ENCODE assay signal across 1 cellular context in the genomic region with DNA sequence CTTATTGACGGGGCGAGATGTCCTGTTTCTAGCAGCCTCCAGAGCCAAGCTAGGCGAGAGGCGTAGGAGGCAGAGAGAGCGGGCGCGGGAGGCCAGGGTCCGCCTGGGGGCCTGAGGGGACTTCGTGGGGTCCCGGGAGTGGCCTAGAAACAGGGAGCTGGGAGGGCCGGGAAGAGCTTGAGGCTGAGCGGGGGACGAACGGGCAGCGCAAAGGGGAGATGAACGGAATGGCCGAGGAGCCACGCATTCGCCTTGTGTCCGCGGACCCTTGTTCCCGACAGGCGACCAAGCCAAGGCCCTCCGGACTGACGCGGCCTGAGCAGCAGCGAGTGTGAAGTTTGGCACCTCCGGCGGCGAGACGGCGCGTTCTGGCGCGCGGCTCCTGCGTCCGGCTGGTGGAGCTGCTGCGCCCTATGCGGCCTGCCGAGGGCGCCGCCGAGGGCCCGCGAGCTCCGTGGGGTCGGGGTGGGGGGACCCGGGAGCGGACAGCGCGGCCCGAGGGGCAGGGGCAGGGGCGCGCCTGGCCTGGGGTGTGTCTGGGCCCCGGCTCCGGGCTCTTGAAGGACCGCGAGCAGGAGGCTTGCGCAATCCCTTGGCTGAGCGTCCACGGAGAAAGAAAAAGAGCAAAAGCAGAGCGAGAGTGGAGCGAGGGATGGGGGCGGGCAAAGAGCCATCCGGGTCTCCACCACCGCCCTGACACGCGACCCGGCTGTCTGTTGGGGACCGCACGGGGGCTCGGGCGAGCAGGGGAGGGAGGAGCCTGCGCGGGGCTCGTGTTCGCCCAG.
TF ChIP-seq lines count a peak whose summit lies in the region.

No MANE protein-coding gene starts in this region.

TF ChIP-seq in HepG2, 621 proteins besides CTCF, POLR2A, EP300 and RAD21 (continued from another document and continues in another):
- no peak for TF ChIP-seq ZSCAN21 (CRISPR knock-in tag; IDR thresholded peaks at IDR 0.05; ENCODE audit: borderline replicate concordance)
- TF ChIP-seq STAG1 (CRISPR knock-in tag; IDR thresholded peaks at IDR 0.05): no peak
- no peak for TF ChIP-seq SRSF1 (optimal IDR thresholded peaks at IDR 0.05; ENCODE audit: low read depth, low read length)
- TF ChIP-seq RBM39 (IDR thresholded peaks at IDR 0.05; ENCODE audit: low read depth, low read length, poor library complexity, severe bottlenecking): peak; percentile 22
- TF ChIP-seq ZNF629 (CRISPR knock-in tag; conservative IDR thresholded peaks at IDR 0.05): 0 out of 2 replicates have a peak, but pooled peaks have one; percentile 0
- peak; percentile 92 for TF ChIP-seq CEBPG (CRISPR knock-in tag; IDR thresholded peaks at IDR 0.05)
- TF ChIP-seq, protein P1, sequence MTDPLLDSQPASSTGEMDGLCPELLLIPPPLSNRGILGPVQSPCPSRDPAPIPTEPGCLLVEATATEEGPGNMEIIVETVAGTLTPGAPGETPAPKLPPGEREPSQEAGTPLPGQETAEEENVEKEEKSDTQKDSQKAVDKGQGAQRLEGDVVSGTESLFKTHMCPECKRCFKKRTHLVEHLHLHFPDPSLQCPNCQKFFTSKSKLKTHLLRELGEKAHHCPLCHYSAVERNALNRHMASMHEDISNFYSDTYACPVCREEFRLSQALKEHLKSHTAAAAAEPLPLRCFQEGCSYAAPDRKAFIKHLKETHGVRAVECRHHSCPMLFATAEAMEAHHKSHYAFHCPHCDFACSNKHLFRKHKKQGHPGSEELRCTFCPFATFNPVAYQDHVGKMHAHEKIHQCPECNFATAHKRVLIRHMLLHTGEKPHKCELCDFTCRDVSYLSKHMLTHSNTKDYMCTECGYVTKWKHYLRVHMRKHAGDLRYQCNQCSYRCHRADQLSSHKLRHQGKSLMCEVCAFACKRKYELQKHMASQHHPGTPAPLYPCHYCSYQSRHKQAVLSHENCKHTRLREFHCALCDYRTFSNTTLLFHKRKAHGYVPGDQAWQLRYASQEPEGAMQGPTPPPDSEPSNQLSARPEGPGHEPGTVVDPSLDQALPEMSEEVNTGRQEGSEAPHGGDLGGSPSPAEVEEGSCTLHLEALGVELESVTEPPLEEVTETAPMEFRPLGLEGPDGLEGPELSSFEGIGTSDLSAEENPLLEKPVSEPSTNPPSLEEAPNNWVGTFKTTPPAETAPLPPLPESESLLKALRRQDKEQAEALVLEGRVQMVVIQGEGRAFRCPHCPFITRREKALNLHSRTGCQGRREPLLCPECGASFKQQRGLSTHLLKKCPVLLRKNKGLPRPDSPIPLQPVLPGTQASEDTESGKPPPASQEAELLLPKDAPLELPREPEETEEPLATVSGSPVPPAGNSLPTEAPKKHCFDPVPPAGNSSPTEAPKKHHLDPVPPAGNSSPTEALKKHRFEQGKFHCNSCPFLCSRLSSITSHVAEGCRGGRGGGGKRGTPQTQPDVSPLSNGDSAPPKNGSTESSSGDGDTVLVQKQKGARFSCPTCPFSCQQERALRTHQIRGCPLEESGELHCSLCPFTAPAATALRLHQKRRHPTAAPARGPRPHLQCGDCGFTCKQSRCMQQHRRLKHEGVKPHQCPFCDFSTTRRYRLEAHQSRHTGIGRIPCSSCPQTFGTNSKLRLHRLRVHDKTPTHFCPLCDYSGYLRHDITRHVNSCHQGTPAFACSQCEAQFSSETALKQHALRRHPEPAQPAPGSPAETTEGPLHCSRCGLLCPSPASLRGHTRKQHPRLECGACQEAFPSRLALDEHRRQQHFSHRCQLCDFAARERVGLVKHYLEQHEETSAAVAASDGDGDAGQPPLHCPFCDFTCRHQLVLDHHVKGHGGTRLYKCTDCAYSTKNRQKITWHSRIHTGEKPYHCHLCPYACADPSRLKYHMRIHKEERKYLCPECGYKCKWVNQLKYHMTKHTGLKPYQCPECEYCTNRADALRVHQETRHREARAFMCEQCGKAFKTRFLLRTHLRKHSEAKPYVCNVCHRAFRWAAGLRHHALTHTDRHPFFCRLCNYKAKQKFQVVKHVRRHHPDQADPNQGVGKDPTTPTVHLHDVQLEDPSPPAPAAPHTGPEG (CRISPR knock-in tag; IDR thresholded peaks at IDR 0.05): no peak
- TF ChIP-seq ZNF234 (CRISPR knock-in tag; conservative IDR thresholded peaks at IDR 0.05): no peak
- TF ChIP-seq, protein P2, sequence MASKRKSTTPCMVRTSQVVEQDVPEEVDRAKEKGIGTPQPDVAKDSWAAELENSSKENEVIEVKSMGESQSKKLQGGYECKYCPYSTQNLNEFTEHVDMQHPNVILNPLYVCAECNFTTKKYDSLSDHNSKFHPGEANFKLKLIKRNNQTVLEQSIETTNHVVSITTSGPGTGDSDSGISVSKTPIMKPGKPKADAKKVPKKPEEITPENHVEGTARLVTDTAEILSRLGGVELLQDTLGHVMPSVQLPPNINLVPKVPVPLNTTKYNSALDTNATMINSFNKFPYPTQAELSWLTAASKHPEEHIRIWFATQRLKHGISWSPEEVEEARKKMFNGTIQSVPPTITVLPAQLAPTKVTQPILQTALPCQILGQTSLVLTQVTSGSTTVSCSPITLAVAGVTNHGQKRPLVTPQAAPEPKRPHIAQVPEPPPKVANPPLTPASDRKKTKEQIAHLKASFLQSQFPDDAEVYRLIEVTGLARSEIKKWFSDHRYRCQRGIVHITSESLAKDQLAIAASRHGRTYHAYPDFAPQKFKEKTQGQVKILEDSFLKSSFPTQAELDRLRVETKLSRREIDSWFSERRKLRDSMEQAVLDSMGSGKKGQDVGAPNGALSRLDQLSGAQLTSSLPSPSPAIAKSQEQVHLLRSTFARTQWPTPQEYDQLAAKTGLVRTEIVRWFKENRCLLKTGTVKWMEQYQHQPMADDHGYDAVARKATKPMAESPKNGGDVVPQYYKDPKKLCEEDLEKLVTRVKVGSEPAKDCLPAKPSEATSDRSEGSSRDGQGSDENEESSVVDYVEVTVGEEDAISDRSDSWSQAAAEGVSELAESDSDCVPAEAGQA (IDR thresholded peaks at IDR 0.05; ENCODE audit: low read depth): peak; percentile 66; the same call in 1 of the 2 replicates
- TF ChIP-seq, protein P2 (CRISPR knock-in tag; IDR thresholded peaks at IDR 0.05; ENCODE audit: borderline replicate concordance): no peak
- TF ChIP-seq SALL1 (CRISPR knock-in tag; IDR thresholded peaks at IDR 0.05): 0 out of 2 replicates have a peak, but pooled peaks have one; percentile 21
- TF ChIP-seq, protein P3, sequence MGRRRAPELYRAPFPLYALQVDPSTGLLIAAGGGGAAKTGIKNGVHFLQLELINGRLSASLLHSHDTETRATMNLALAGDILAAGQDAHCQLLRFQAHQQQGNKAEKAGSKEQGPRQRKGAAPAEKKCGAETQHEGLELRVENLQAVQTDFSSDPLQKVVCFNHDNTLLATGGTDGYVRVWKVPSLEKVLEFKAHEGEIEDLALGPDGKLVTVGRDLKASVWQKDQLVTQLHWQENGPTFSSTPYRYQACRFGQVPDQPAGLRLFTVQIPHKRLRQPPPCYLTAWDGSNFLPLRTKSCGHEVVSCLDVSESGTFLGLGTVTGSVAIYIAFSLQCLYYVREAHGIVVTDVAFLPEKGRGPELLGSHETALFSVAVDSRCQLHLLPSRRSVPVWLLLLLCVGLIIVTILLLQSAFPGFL (CRISPR knock-in tag; IDR thresholded peaks at IDR 0.05): no peak
- no peak for TF ChIP-seq ELF3 (CRISPR knock-in tag; IDR thresholded peaks at IDR 0.05)
- TF ChIP-seq, protein P4, sequence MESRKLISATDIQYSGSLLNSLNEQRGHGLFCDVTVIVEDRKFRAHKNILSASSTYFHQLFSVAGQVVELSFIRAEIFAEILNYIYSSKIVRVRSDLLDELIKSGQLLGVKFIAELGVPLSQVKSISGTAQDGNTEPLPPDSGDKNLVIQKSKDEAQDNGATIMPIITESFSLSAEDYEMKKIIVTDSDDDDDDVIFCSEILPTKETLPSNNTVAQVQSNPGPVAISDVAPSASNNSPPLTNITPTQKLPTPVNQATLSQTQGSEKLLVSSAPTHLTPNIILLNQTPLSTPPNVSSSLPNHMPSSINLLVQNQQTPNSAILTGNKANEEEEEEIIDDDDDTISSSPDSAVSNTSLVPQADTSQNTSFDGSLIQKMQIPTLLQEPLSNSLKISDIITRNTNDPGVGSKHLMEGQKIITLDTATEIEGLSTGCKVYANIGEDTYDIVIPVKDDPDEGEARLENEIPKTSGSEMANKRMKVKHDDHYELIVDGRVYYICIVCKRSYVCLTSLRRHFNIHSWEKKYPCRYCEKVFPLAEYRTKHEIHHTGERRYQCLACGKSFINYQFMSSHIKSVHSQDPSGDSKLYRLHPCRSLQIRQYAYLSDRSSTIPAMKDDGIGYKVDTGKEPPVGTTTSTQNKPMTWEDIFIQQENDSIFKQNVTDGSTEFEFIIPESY (CRISPR knock-in tag; IDR thresholded peaks at IDR 0.05): peak; percentile 90
- no peak for TF ChIP-seq HCFC1 (IDR thresholded peaks at IDR 0.05; ENCODE audit: low read depth, low read length)
- TF ChIP-seq, protein P5, sequence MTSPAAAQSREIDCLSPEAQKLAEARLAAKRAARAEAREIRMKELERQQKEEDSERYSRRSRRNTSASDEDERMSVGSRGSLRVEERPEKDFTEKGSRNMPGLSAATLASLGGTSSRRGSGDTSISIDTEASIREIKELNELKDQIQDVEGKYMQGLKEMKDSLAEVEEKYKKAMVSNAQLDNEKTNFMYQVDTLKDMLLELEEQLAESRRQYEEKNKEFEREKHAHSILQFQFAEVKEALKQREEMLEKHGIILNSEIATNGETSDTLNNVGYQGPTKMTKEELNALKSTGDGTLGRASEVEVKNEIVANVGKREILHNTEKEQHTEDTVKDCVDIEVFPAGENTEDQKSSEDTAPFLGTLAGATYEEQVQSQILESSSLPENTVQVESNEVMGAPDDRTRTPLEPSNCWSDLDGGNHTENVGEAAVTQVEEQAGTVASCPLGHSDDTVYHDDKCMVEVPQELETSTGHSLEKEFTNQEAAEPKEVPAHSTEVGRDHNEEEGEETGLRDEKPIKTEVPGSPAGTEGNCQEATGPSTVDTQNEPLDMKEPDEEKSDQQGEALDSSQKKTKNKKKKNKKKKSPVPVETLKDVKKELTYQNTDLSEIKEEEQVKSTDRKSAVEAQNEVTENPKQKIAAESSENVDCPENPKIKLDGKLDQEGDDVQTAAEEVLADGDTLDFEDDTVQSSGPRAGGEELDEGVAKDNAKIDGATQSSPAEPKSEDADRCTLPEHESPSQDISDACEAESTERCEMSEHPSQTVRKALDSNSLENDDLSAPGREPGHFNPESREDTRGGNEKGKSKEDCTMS (CRISPR knock-in tag; conservative IDR thresholded peaks at IDR 0.05): no peak
- no peak for TF ChIP-seq ZNF207 (IDR thresholded peaks at IDR 0.05; ENCODE audit: borderline replicate concordance)
- TF ChIP-seq NONO (IDR thresholded peaks at IDR 0.05): no peak
- peak; percentile 31; the same call in 1 of the 2 replicates for TF ChIP-seq NONO (CRISPR knock-in tag; conservative IDR thresholded peaks at IDR 0.05)
- TF ChIP-seq NAIF1 (CRISPR knock-in tag; IDR thresholded peaks at IDR 0.05; ENCODE audit: borderline replicate concordance): no peak
- TF ChIP-seq, protein P6, sequence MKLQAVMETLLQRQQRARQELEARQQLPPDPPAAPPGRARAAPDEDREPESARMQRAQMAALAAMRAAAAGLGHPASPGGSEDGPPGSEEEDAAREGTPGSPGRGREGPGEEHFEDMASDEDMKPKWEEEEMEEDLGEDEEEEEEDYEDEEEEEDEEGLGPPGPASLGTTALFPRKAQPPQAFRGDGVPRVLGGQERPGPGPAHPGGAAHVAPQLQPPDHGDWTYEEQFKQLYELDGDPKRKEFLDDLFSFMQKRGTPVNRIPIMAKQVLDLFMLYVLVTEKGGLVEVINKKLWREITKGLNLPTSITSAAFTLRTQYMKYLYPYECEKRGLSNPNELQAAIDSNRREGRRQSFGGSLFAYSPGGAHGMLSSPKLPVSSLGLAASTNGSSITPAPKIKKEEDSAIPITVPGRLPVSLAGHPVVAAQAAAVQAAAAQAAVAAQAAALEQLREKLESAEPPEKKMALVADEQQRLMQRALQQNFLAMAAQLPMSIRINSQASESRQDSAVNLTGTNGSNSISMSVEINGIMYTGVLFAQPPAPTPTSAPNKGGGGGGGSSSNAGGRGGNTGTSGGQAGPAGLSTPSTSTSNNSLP (IDR thresholded peaks at IDR 0.05; ENCODE audit: low read depth, low read length): no peak
- no peak for TF ChIP-seq TBP (CRISPR knock-in tag; IDR thresholded peaks at IDR 0.05)
- no peak for TF ChIP-seq RAD51 (IDR thresholded peaks at IDR 0.05; ENCODE audit: borderline replicate concordance)
- TF ChIP-seq, protein P7, sequence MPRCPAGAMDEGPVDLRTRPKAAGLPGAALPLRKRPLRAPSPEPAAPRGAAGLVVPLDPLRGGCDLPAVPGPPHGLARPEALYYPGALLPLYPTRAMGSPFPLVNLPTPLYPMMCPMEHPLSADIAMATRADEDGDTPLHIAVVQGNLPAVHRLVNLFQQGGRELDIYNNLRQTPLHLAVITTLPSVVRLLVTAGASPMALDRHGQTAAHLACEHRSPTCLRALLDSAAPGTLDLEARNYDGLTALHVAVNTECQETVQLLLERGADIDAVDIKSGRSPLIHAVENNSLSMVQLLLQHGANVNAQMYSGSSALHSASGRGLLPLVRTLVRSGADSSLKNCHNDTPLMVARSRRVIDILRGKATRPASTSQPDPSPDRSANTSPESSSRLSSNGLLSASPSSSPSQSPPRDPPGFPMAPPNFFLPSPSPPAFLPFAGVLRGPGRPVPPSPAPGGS (CRISPR knock-in tag; IDR thresholded peaks at IDR 0.05): 0 out of 2 replicates have a peak, but pooled peaks have one; percentile 6
- no peak; the same call in 1 of the 2 replicates for TF ChIP-seq SMC3 (IDR thresholded peaks at IDR 0.05; ENCODE audit: low read length)
- TF ChIP-seq IRX3 (CRISPR knock-in tag; IDR thresholded peaks at IDR 0.05; ENCODE audit: borderline replicate concordance, low read depth): 0 out of 2 replicates have a peak, but pooled peaks have one; percentile 44
